In the genomic region with DNA sequence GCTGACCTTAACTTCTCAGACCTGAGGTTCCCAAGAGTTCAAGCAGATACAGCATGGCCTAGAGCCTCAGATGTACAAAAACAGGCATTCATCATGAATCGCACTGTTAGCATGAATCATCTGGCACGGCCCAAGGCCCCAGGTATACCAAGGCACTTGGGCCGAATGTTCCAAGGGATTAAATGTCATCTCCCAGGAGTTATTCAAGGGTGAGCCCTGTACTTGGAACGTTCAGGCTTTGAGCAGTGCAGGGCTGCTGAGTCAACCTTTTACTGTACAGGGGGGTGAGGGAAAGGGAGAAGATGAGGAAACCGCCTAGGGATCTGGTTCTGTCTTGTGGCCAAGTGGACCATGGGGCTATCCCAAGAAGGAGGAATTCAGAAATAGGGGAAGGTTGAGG, we compare ENCODE assay signal across 29 cellular contexts. TPM values are rescaled to one million over a fixed set of nuclear protein-coding genes. Genes with fewer than 3 reads are reported as not detected.
"Had no signal": no experiment of that assay in that cellular context is flagged by ENCODE, and none has a peak within 500 bp of the region (broad histone marks: within the 10 kb centered on the region; RNA-seq: fewer than 3 reads in every experiment).

No MANE protein-coding gene starts in this region.

- H3K4me1 ChIP-seq: gastrocnemius medialis, heart right ventricle, right atrium auricular region, sigmoid colon, testis, tibial nerve, upper lobe of right lung, vagina had no signal

- H3K27me3 ChIP-seq: right atrium auricular region, testis, vagina had no signal

- H3K4me3 ChIP-seq: gastrocnemius medialis, heart right ventricle, mucosa of descending colon, right atrium auricular region, sigmoid colon, skin epidermis, testis, tibial nerve, upper lobe of right lung, vagina had no signal

- ATAC-seq: gastrocnemius medialis; heart right ventricle; left lobe of liver; mucosa of descending colon; naive thymus-derived CD8-positive, alpha-beta T cell; stimulated activated naive B cell treated with anti-CD40 and anti-IgM and Interleukin-4, amounts not matched to agents 10 μg/mL and 1 μg/mL and 100 μg/mL, for 72 hours; stimulated activated naive CD8-positive, alpha-beta T cell treated with anti-CD3 and anti-CD28 coated beads, Interleukin-15, amount 100 ng/mL, for 72 hours; upper lobe of right lung had no signal

- H3K9me3 ChIP-seq: gastrocnemius medialis, heart right ventricle, mucosa of descending colon, neutrophil, right atrium auricular region, testis, tibial nerve, upper lobe of right lung, vagina had no signal

- H3K36me3 ChIP-seq: gastrocnemius medialis, heart right ventricle, neutrophil, right atrium auricular region, sigmoid colon, tibial nerve, upper lobe of right lung, vagina had no signal

- DNase-seq: effector CD4-positive, alpha-beta T cell; endodermal cell; gastrocnemius medialis; heart right ventricle; hypothalamus; mucosa of descending colon; naive thymus-derived CD8-positive, alpha-beta T cell; sigmoid colon; stimulated activated CD4-positive, alpha-beta T cell treated with anti-CD3 and anti-CD28 coated beads, Interleukin-2, amount 100 ng/mL, for 24 hours; stimulated activated CD4-positive, alpha-beta T cell treated with anti-CD3 and anti-CD28 coated beads, Interleukin-4, amount 100 ng/mL, for 4 hours; stimulated activated naive B cell treated with anti-CD40 and anti-IgM and Interleukin-4, amounts not matched to agents 10 μg/mL and 1 μg/mL and 100 μg/mL, for 72 hours; stimulated activated naive CD8-positive, alpha-beta T cell treated with anti-CD3 and anti-CD28 coated beads, Interleukin-15, amount 100 ng/mL, for 72 hours; testis; upper lobe of right lung had no signal

- H3K27ac ChIP-seq: gastrocnemius medialis, heart right ventricle, neutrophil, right atrium auricular region, sigmoid colon, skin epidermis, testis, tibial nerve, upper lobe of right lung, vagina had no signal

RNA-seq across cellular contexts. Expression of a gene that starts 6.3 kb away (rescaled TPM):
- total RNA-seq: dermis microvascular lymphatic vessel endothelial cell; endodermal cell; endothelial cell of umbilical vein; fibroblast of lung; fibroblast of villous mesenchyme; gastrocnemius medialis; heart right ventricle; left lobe of liver; naive thymus-derived CD8-positive, alpha-beta T cell; osteoblast; right atrium auricular region; sigmoid colon; subcutaneous adipose tissue; tibial nerve; upper lobe of right lung; vagina had no signal
- polyA plus RNA-seq: endothelial cell of umbilical vein; esophagus; fibroblast of lung; heart right ventricle; naive thymus-derived CD8-positive, alpha-beta T cell; neural cell had no signal

RNA-seq across cellular contexts. Expression of a gene that starts 12.2 kb away (rescaled TPM):
- total RNA-seq: dermis microvascular lymphatic vessel endothelial cell; endothelial cell of umbilical vein; fibroblast of lung; fibroblast of villous mesenchyme; gastrocnemius medialis; heart right ventricle; left lobe of liver; naive thymus-derived CD8-positive, alpha-beta T cell; osteoblast; right atrium auricular region; sigmoid colon; tibial nerve; upper lobe of right lung; vagina had no signal
- polyA plus RNA-seq: endothelial cell of umbilical vein; esophagus; fibroblast of lung; heart right ventricle; naive thymus-derived CD8-positive, alpha-beta T cell; neural cell had no signal

RNA-seq across cellular contexts. Expression of a gene that starts 27.7 kb away (rescaled TPM):
- total RNA-seq: dermis microvascular lymphatic vessel endothelial cell; endodermal cell; endothelial cell of umbilical vein; fibroblast of lung; fibroblast of villous mesenchyme; gastrocnemius medialis; heart right ventricle; left lobe of liver; lower leg skin; naive thymus-derived CD8-positive, alpha-beta T cell; osteoblast; right atrium auricular region; sigmoid colon; subcutaneous adipose tissue; tibial nerve; upper lobe of right lung; vagina had no signal
- polyA plus RNA-seq: endothelial cell of umbilical vein; esophagus; fibroblast of lung; heart right ventricle; naive thymus-derived CD8-positive, alpha-beta T cell; neural cell had no signal

RNA-seq across cellular contexts. Expression of a gene that starts 37.4 kb away (rescaled TPM):
- total RNA-seq: dermis microvascular lymphatic vessel endothelial cell; endothelial cell of umbilical vein; fibroblast of lung; fibroblast of villous mesenchyme; naive thymus-derived CD8-positive, alpha-beta T cell; osteoblast; sigmoid colon; vagina had no signal
- polyA plus RNA-seq: fibroblast of lung; naive thymus-derived CD8-positive, alpha-beta T cell; neural cell had no signal

RNA-seq across cellular contexts. Expression of a gene that starts 50.2 kb away (rescaled TPM):
- total RNA-seq: dermis microvascular lymphatic vessel endothelial cell; endodermal cell; endothelial cell of umbilical vein; fibroblast of lung; fibroblast of villous mesenchyme; gastrocnemius medialis; heart right ventricle; left lobe of liver; naive thymus-derived CD8-positive, alpha-beta T cell; osteoblast; right atrium auricular region; sigmoid colon; subcutaneous adipose tissue; upper lobe of right lung; vagina had no signal
- polyA plus RNA-seq: endothelial cell of umbilical vein; fibroblast of lung; heart right ventricle; naive thymus-derived CD8-positive, alpha-beta T cell; neural cell had no signal
